ENCODE assay signal across 10 cellular contexts in genomic region chr6:159463440-159463839, GRCh38.
DNase-seq lines count a peak whose midpoint lies in the region; ATAC-seq, FAIRE-seq and TF ChIP-seq lines count a peak whose summit lies in the region.
"Had no signal": no experiment of that assay in that cellular context is flagged by ENCODE, and none has a peak within 500 bp of the region (broad histone marks: within the 10 kb centered on the region; RNA-seq: fewer than 3 reads in every experiment).

No MANE protein-coding gene starts in this region.

- no peak overlapping the region for H3K4me3 ChIP-seq in keratinocyte (ENCODE audit: control insufficient read depth in 2 of 3, extremely low read depth in 1 of 3, insufficient read depth in 2 of 3, low read depth in 1 of 3, low read length in 3 of 3)

- no peak for FAIRE-seq in keratinocyte (lab: Jason Lieb, UNC)

- no peaks in the 10 kb centered on the region for H3K79me2 ChIP-seq in keratinocyte (ENCODE audit: control insufficient read depth, insufficient read depth, low read length)

- H3K36me3 ChIP-seq in keratinocyte (ENCODE audit: control insufficient read depth in 2 of 2, extremely low read depth in 1 of 2, insufficient read depth in 2 of 2, low read length in 2 of 2): no peaks in the 10 kb centered on the region

- H3K27me3 ChIP-seq in keratinocyte (ENCODE audit: control insufficient read depth, extremely low read depth, insufficient read depth, low read length): no peaks in the 10 kb centered on the region

- H3K4me1 ChIP-seq in keratinocyte (ENCODE audit: control insufficient read depth, extremely low read depth, insufficient read depth, low read length): no peaks in the 10 kb centered on the region

- no peaks in the 10 kb centered on the region for H3K9me3 ChIP-seq in keratinocyte (ENCODE audit: control insufficient read depth, low read depth, low read length)

- no peak overlapping the region for H2AFZ ChIP-seq in keratinocyte (ENCODE audit: control insufficient read depth, low read length)

- H3K9me1 ChIP-seq in keratinocyte (ENCODE audit: control insufficient read depth, extremely low read depth, insufficient read depth, low read length): no peaks in the 10 kb centered on the region

- H3K9ac ChIP-seq in keratinocyte (ENCODE audit: control insufficient read depth, extremely low read depth, insufficient read depth, low read length): no peak overlapping the region

- dilution Hi-C loops in keratinocyte (cut with MboI; ENCODE audit: extremely low pct_ligation_motif_present, low sequenced_read_pairs): no loop called here

- H4K20me1 ChIP-seq in keratinocyte (ENCODE audit: control insufficient read depth, extremely low read depth, insufficient read depth, low read length): no peaks in the 10 kb centered on the region

- H3K4me2 ChIP-seq in keratinocyte (ENCODE audit: control insufficient read depth, extremely low read depth, insufficient read depth, low read depth, low read length): no peak overlapping the region

- ATAC-seq in GM19452 (IDR thresholded peaks at IDR 0.05; ENCODE audit: unreplicated experiment): no peak

- TF ChIP-seq CTCF in C4-2B (conservative IDR thresholded peaks at IDR 0.05): peak; percentile 24
- TF ChIP-seq CTCF in VCaP (conservative IDR thresholded peaks at IDR 0.05): peak; percentile 18; the same call in 1 of the 2 replicates
- peak in 2 of 3 experiments; percentile 39 to 44 for TF ChIP-seq CTCF in keratinocyte (optimal IDR thresholded peaks at IDR 0.05 in 1 of 3, IDR thresholded peaks at IDR 0.05 in 1 of 3, conservative IDR thresholded peaks at IDR 0.05 in 1 of 3; ENCODE audit: extremely low read depth in 1 of 3, insufficient read depth in 2 of 3, low read length in 3 of 3)
- TF ChIP-seq CTCF in GM20000 (IDR thresholded peaks at IDR 0.05; ENCODE audit: extremely low read depth, missing control alignments): no peak

- peak; percentile 22 for DNase-seq in HT-29 (ENCODE audit: low spot score)
- no peak for DNase-seq in keratinocyte (ENCODE audit: low read depth, low spot score)
- DNase-seq in activated CD4-positive, alpha-beta T cell treated with anti-CD3 and anti-CD28 coated beads for 4 hours: no peak
- DNase-seq in activated T-cell treated with anti-CD3 and anti-CD28 coated beads, Interleukin-2, amount 50 U/mL, for 48 hours: no peak
- no peak for DNase-seq in GM20000 (ENCODE audit: low spot score)
- DNase-seq: activated CD4-positive, alpha-beta T cell treated with anti-CD3 and anti-CD28 coated beads, Interleukin-2, amount 50 U/mL, for 1 hour; EL had no signal

- no peak overlapping the region for H3K27ac ChIP-seq in C4-2B
- H3K27ac ChIP-seq in VCaP: no peak overlapping the region
- H3K27ac ChIP-seq in keratinocyte (ENCODE audit: control insufficient read depth, insufficient read depth, low read length): no peak overlapping the region
